Comparison of ENCODE assay signal across 19 cellular contexts in the genomic region with DNA sequence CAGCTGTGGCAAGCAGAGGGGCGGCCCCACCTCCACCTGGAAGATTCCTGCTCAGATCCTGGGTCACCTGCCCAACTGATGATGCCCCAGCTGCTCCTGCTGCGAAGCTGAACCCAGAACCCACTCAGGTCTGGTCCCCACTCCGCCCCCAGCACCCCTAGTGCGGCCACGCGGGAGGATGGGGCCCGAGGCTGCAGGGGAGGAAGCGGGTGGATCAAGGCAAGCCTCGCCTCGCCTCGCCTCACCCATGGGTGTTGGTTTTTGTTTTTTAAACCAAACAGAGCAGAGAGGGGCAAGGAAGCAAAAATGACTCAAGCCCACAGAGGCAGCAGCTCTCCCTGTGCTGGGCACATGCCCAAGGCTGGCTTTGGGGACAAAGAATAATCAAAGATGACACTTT. TPM values are rescaled to one million over a fixed set of nuclear protein-coding genes. Genes with fewer than 3 reads are reported as not detected.
DNase-seq lines count a peak whose midpoint lies in the region; ATAC-seq and TF ChIP-seq lines count a peak whose summit lies in the region.
"Had no signal": no experiment of that assay in that cellular context is flagged by ENCODE, and none has a peak within 500 bp of the region (broad histone marks: within the 10 kb centered on the region; RNA-seq: fewer than 3 reads in every experiment).

No MANE protein-coding gene starts in this region.

- no peaks in the 10 kb centered on the region for H3K27me3 Mint-ChIP-seq in activated CD4-positive, alpha-beta T cell treated with anti-CD3 and anti-CD28 coated beads, Interleukin-2, amount 10 ng/mL, durations not matched to agents 24 days and 14 days
- peaks cover 3% of the 10 kb centered on the region for H3K27me3 Mint-ChIP-seq in activated CD4-positive, alpha-beta T cell treated with anti-CD3 and anti-CD28 coated beads for 36 hours

- no peak for TF ChIP-seq EP300 in transverse colon (IDR thresholded peaks at IDR 0.05; ENCODE audit: low read depth)

- no peak for ATAC-seq in activated CD4-positive, alpha-beta T cell treated with anti-CD3 and anti-CD28 coated beads for 36 hours
- no peak for ATAC-seq in HG02642 (IDR thresholded peaks at IDR 0.05; ENCODE audit: poor library complexity, unreplicated experiment)
- ATAC-seq: HepG2 had no signal

- no peak for TF ChIP-seq POLR2A in transverse colon (IDR thresholded peaks at IDR 0.05)

- peak overlapping the region; percentile 10 to 37 for H3K4me3 ChIP-seq in duodenal mucosa (ENCODE audit: low read depth in 1 of 2, low read length in 2 of 2)
- peak overlapping the region; percentile 11 to 60 for H3K4me3 ChIP-seq in mucosa of rectum (ENCODE audit: low read length in 2 of 2)
- H3K4me3 ChIP-seq in transverse colon, result peak overlapping the region in 2 of 4 donors; percentile 8 to 21
- no peak overlapping the region for H3K4me3 ChIP-seq in tibial artery
- H3K4me3 ChIP-seq: right lobe of liver had no signal

- peak; percentile 85 for DNase-seq in activated CD4-positive, alpha-beta T cell treated with anti-CD3 and anti-CD28 coated beads, Interleukin-2, amount 10 ng/mL, durations not matched to agents 24 days and 14 days
- no peak for DNase-seq in activated CD4-positive, alpha-beta T cell treated with anti-CD3 and anti-CD28 coated beads for 36 hours
- DNase-seq in transverse colon (no peak), COLO668 (lab: John Stamatoyannopoulos, UW; ENCODE audit: unreplicated experiment) (no peak), tibial artery (no peak)
- DNase-seq: activated CD4-positive, alpha-beta memory T cell treated with anti-CD3 and anti-CD28 coated beads for 36 hours; cerebellar nuclear complex; DMS79; foreskin melanocyte; NCI-H2029; right lobe of liver; stimulated activated CD4-positive, alpha-beta T cell treated with anti-CD3 and anti-CD28 coated beads, Interleukin-4, amount 100 ng/mL, for 1 hour had no signal

- WGBS in transverse colon (ENCODE audit: low coverage in 1 of 2), 2 donors, result 54% methylated on average over 10 of the region's 11 CpGs; no CpG with 5 or more reads in 1 of the 2 donors

- peak overlapping the region; percentile 34 for H3K27ac Mint-ChIP-seq in activated CD4-positive, alpha-beta T cell treated with anti-CD3 and anti-CD28 coated beads, Interleukin-2, amount 10 ng/mL, durations not matched to agents 24 days and 14 days
- H3K27ac Mint-ChIP-seq in activated CD4-positive, alpha-beta T cell treated with anti-CD3 and anti-CD28 coated beads for 36 hours, result no peak overlapping the region
- H3K27ac Mint-ChIP-seq: activated CD4-positive, alpha-beta memory T cell treated with anti-CD3 and anti-CD28 coated beads for 36 hours; CD14-positive monocyte; memory B cell had no signal

- H3K9me3 Mint-ChIP-seq in activated CD4-positive, alpha-beta T cell treated with anti-CD3 and anti-CD28 coated beads, Interleukin-2, amount 10 ng/mL, durations not matched to agents 24 days and 14 days, result no peaks in the 10 kb centered on the region
- H3K9me3 Mint-ChIP-seq in activated CD4-positive, alpha-beta T cell treated with anti-CD3 and anti-CD28 coated beads for 36 hours (ENCODE audit: low read depth), result no peaks in the 10 kb centered on the region
- H3K9me3 Mint-ChIP-seq: memory B cell had no signal

- in situ Hi-C loops in transverse colon (cut with MboI; ENCODE audit: low pct_ligation_motif_present in 1 of 4, low pct_unique_long_range_greater_than_20kb in 1 of 4, low sequenced_read_pairs in 3 of 4), result no loop called here

- H3K9ac ChIP-seq in duodenal mucosa (ENCODE audit: low read depth in 1 of 2, low read length in 2 of 2), result peak overlapping the region; percentile 33 to 61
- peak overlapping the region; percentile 38 to 57 for H3K9ac ChIP-seq in mucosa of rectum (ENCODE audit: low read depth in 1 of 2, low read length in 2 of 2)

- no peak for TF ChIP-seq CTCF in transverse colon (IDR thresholded peaks at IDR 0.05)
- TF ChIP-seq CTCF in tibial artery (IDR thresholded peaks at IDR 0.05), result no peak

- intact Hi-C loops in activated CD4-positive, alpha-beta T cell treated with anti-CD3 and anti-CD28 coated beads, Interleukin-2, amount 10 ng/mL, durations not matched to agents 24 days and 14 days (cut with micrococcal nuclease), result no loop called here
- intact Hi-C loops in activated CD4-positive, alpha-beta T cell treated with anti-CD3 and anti-CD28 coated beads for 36 hours (cut with DNase I, micrococcal nuclease), result no loop called here
- intact Hi-C loops in transverse colon (cut with DNase I; ENCODE audit: low total_unique reads), result no loop called here
- intact Hi-C loops in tibial artery (cut with DNase I; ENCODE audit: low total_unique reads), result no loop called here

- peak overlapping the region; percentile 56 for H3K4me3 Mint-ChIP-seq in activated CD4-positive, alpha-beta T cell treated with anti-CD3 and anti-CD28 coated beads, Interleukin-2, amount 10 ng/mL, durations not matched to agents 24 days and 14 days
- H3K4me3 Mint-ChIP-seq in activated CD4-positive, alpha-beta T cell treated with anti-CD3 and anti-CD28 coated beads for 36 hours, result no peak overlapping the region
- H3K4me3 Mint-ChIP-seq: activated CD4-positive, alpha-beta memory T cell treated with anti-CD3 and anti-CD28 coated beads for 36 hours; CD14-positive monocyte; memory B cell had no signal

- H3K36me3 ChIP-seq in duodenal mucosa (ENCODE audit: control insufficient read depth in 1 of 2, insufficient read depth in 2 of 2, low read length in 2 of 2) (peaks cover 0 to 14% of the 10 kb centered on the region in 2 donors), mucosa of rectum (ENCODE audit: control insufficient read depth in 2 of 2, insufficient read depth in 2 of 2, low read length in 2 of 2) (peaks cover 6 to 8% of the 10 kb centered on the region in 2 donors), transverse colon (no peaks in the 10 kb centered on the region), tibial artery (no peaks in the 10 kb centered on the region)
- H3K36me3 ChIP-seq: right lobe of liver, tibial nerve had no signal

- H3K36me3 Mint-ChIP-seq in activated CD4-positive, alpha-beta T cell treated with anti-CD3 and anti-CD28 coated beads, Interleukin-2, amount 10 ng/mL, durations not matched to agents 24 days and 14 days (ENCODE audit: low read depth), result no peaks in the 10 kb centered on the region
- no peaks in the 10 kb centered on the region for H3K36me3 Mint-ChIP-seq in activated CD4-positive, alpha-beta T cell treated with anti-CD3 and anti-CD28 coated beads for 36 hours (ENCODE audit: low read depth)
- H3K36me3 Mint-ChIP-seq: activated CD4-positive, alpha-beta memory T cell treated with anti-CD3 and anti-CD28 coated beads for 36 hours; CD14-positive monocyte; memory B cell had no signal

- H3K4me1 ChIP-seq in duodenal mucosa (ENCODE audit: control insufficient read depth in 1 of 2, insufficient read depth in 2 of 2, low read length in 2 of 2), result peaks cover 29 to 39% of the 10 kb centered on the region in 2 donors
- peaks cover 26 to 47% of the 10 kb centered on the region in 2 donors for H3K4me1 ChIP-seq in mucosa of rectum (ENCODE audit: control insufficient read depth in 2 of 2, insufficient read depth in 2 of 2, low read length in 2 of 2)
- peaks cover 6 to 46% (median 30%) of the 10 kb centered on the region in 4 donors for H3K4me1 ChIP-seq in transverse colon
- H3K4me1 ChIP-seq in tibial artery, result no peaks in the 10 kb centered on the region
- H3K4me1 ChIP-seq: right lobe of liver had no signal

- CTCF ChIA-PET in activated CD4-positive, alpha-beta T cell treated with anti-CD3 and anti-CD28 coated beads for 36 hours (lab: Charles Lee), result interaction anchor here (1.6 to 2.3 kb wide), 2 partner anchors 11 to 13 kb away, joined by 3 to 8 read pairs; no protein-coding TSS in a partner anchor

- POLR2A ChIA-PET in activated CD4-positive, alpha-beta T cell treated with anti-CD3 and anti-CD28 coated beads for 36 hours (lab: Charles Lee), result no interaction called here

- H3K9me3 ChIP-seq in duodenal mucosa (ENCODE audit: control insufficient read depth in 1 of 2, low read length in 2 of 2) (no peaks in the 10 kb centered on the region), mucosa of rectum (ENCODE audit: control insufficient read depth in 2 of 2, low read length in 2 of 2) (no peaks in the 10 kb centered on the region), transverse colon (no peaks in the 10 kb centered on the region), tibial artery (peaks cover 0 to 6% (median 0%) of the 10 kb centered on the region in 3 donors)
- H3K9me3 ChIP-seq: right lobe of liver had no signal

- peaks cover 22% of the 10 kb centered on the region for H3K4me1 Mint-ChIP-seq in activated CD4-positive, alpha-beta T cell treated with anti-CD3 and anti-CD28 coated beads, Interleukin-2, amount 10 ng/mL, durations not matched to agents 24 days and 14 days
- no peaks in the 10 kb centered on the region for H3K4me1 Mint-ChIP-seq in activated CD4-positive, alpha-beta T cell treated with anti-CD3 and anti-CD28 coated beads for 36 hours
- H3K4me1 Mint-ChIP-seq: memory B cell had no signal

- peak overlapping the region; percentile 79 for H3K27ac ChIP-seq in duodenal mucosa (ENCODE audit: low read depth, low read length)
- peak overlapping the region; percentile 94 to 95 for H3K27ac ChIP-seq in mucosa of rectum (ENCODE audit: low read depth in 2 of 2, low read length in 2 of 2)
- H3K27ac ChIP-seq in transverse colon, result peak overlapping the region; percentile 87 to 92 (median 88)
- H3K27ac ChIP-seq in tibial artery, result no peak overlapping the region
- H3K27ac ChIP-seq: right lobe of liver had no signal

- H3K27me3 ChIP-seq in duodenal mucosa (ENCODE audit: control insufficient read depth in 1 of 2, insufficient read depth in 2 of 2, low read length in 2 of 2) (no peaks in the 10 kb centered on the region), mucosa of rectum (ENCODE audit: control insufficient read depth in 2 of 2, insufficient read depth in 2 of 2, low read length in 2 of 2) (no peaks in the 10 kb centered on the region), transverse colon (no peaks in the 10 kb centered on the region), tibial artery (peaks cover 0 to 29% of the 10 kb centered on the region in 2 donors)
- H3K27me3 ChIP-seq: right lobe of liver, tibial nerve had no signal

RNA-seq across cellular contexts. Expression of a gene that starts 23.2 kb away (rescaled TPM):
- total RNA-seq in activated CD4-positive, alpha-beta T cell treated with anti-CD3 and anti-CD28 coated beads, Interleukin-2, amount 10 ng/mL, durations not matched to agents 24 days and 14 days, result 0.36 and 0.58 TPM in 2 replicates
- under 1 TPM in 1 of 2 experiments, not detected in 1; 0.09 TPM for total RNA-seq in activated CD4-positive, alpha-beta T cell treated with anti-CD3 and anti-CD28 coated beads for 36 hours
- 100 to 1,000 TPM in 3 of 4 donors, 10 to 100 TPM in 1; 77.4 to 199 (median 141) TPM for total RNA-seq in transverse colon
- total RNA-seq: activated CD4-positive, alpha-beta memory T cell treated with anti-CD3 and anti-CD28 coated beads for 36 hours; HepG2 had no signal

RNA-seq across cellular contexts. Expression of a gene that starts 42.7 kb away (rescaled TPM):
- not detected in 2 replicates for total RNA-seq in activated CD4-positive, alpha-beta T cell treated with anti-CD3 and anti-CD28 coated beads, Interleukin-2, amount 10 ng/mL, durations not matched to agents 24 days and 14 days
- total RNA-seq in activated CD4-positive, alpha-beta T cell treated with anti-CD3 and anti-CD28 coated beads for 36 hours, result not detected
- total RNA-seq in transverse colon, result not detected
- total RNA-seq: activated CD4-positive, alpha-beta memory T cell treated with anti-CD3 and anti-CD28 coated beads for 36 hours; HepG2; right lobe of liver; tibial nerve had no signal

Comparison
In these comparisons a context has a peak if more than half of its experiments do, and no peak if none do; other contexts are left out.
1. H3K27ac ChIP-seq: peak in duodenal mucosa (single experiment), mucosa of rectum (2 of 2) and transverse colon (4 of 4); none in tibial artery (0 of 2).
2. H3K4me3 ChIP-seq: peak in duodenal mucosa (2 of 2) and mucosa of rectum (2 of 2); none in tibial artery (0 of 2).
3. RNA of a gene that starts 23.2 kb away (total RNA-seq): 77.4 to 199 TPM in transverse colon; 0.36 to 0.58 TPM in activated CD4-positive, alpha-beta T cell treated with anti-CD3 and anti-CD28 coated beads, Interleukin-2, amount 10 ng/mL, durations not matched to agents 24 days and 14 days and 0.09 TPM in activated CD4-positive, alpha-beta T cell treated with anti-CD3 and anti-CD28 coated beads for 36 hours; every median in the first group is over 10 times any median in the second.